In genomic region chr2:234450431-234451095, GRCh38 we compare ENCODE assay signal across 2 cellular contexts.
TF ChIP-seq lines count a peak whose summit lies in the region.

No MANE protein-coding gene starts in this region.

TF ChIP-seq in WTC11, 78 proteins besides CTCF, POLR2A, EP300 and RAD21 (continued from another document):
- TF ChIP-seq, protein P1, sequence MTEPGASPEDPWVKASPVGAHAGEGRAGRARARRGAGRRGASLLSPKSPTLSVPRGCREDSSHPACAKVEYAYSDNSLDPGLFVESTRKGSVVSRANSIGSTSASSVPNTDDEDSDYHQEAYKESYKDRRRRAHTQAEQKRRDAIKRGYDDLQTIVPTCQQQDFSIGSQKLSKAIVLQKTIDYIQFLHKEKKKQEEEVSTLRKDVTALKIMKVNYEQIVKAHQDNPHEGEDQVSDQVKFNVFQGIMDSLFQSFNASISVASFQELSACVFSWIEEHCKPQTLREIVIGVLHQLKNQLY (CRISPR knock-in tag; IDR thresholded peaks at IDR 0.05), result no peak
- TF ChIP-seq, protein P2, sequence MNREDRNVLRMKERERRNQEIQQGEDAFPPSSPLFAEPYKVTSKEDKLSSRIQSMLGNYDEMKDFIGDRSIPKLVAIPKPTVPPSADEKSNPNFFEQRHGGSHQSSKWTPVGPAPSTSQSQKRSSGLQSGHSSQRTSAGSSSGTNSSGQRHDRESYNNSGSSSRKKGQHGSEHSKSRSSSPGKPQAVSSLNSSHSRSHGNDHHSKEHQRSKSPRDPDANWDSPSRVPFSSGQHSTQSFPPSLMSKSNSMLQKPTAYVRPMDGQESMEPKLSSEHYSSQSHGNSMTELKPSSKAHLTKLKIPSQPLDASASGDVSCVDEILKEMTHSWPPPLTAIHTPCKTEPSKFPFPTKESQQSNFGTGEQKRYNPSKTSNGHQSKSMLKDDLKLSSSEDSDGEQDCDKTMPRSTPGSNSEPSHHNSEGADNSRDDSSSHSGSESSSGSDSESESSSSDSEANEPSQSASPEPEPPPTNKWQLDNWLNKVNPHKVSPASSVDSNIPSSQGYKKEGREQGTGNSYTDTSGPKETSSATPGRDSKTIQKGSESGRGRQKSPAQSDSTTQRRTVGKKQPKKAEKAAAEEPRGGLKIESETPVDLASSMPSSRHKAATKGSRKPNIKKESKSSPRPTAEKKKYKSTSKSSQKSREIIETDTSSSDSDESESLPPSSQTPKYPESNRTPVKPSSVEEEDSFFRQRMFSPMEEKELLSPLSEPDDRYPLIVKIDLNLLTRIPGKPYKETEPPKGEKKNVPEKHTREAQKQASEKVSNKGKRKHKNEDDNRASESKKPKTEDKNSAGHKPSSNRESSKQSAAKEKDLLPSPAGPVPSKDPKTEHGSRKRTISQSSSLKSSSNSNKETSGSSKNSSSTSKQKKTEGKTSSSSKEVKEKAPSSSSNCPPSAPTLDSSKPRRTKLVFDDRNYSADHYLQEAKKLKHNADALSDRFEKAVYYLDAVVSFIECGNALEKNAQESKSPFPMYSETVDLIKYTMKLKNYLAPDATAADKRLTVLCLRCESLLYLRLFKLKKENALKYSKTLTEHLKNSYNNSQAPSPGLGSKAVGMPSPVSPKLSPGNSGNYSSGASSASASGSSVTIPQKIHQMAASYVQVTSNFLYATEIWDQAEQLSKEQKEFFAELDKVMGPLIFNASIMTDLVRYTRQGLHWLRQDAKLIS (CRISPR knock-in tag; IDR thresholded peaks at IDR 0.05; ENCODE audit: borderline replicate concordance), result no peak
- TF ChIP-seq, protein P3, sequence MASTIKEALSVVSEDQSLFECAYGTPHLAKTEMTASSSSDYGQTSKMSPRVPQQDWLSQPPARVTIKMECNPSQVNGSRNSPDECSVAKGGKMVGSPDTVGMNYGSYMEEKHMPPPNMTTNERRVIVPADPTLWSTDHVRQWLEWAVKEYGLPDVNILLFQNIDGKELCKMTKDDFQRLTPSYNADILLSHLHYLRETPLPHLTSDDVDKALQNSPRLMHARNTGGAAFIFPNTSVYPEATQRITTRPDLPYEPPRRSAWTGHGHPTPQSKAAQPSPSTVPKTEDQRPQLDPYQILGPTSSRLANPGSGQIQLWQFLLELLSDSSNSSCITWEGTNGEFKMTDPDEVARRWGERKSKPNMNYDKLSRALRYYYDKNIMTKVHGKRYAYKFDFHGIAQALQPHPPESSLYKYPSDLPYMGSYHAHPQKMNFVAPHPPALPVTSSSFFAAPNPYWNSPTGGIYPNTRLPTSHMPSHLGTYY (CRISPR knock-in tag; IDR thresholded peaks at IDR 0.05), result no peak
- TF ChIP-seq NFE2L1 (CRISPR knock-in tag; IDR thresholded peaks at IDR 0.05) (no peak), TEAD4 (CRISPR knock-in tag; IDR thresholded peaks at IDR 0.05) (no peak), ZNF263 (CRISPR knock-in tag; IDR thresholded peaks at IDR 0.05; ENCODE audit: low read depth) (no peak), EMX1 (CRISPR knock-in tag; IDR thresholded peaks at IDR 0.05) (no peak)

TF ChIP-seq in H1, 55 proteins besides CTCF, POLR2A, EP300 and RAD21:
- TF ChIP-seq CHD7 (IDR thresholded peaks at IDR 0.05; ENCODE audit: insufficient replicate concordance, low read length) (no peak), CTBP2 (IDR thresholded peaks at IDR 0.05; ENCODE audit: borderline replicate concordance, insufficient read depth, insufficient read length, low read length) (no peak), GTF2F1 (IDR thresholded peaks at IDR 0.05; ENCODE audit: borderline replicate concordance, low read depth, low read length) (no peak), EGR1 (IDR thresholded peaks at IDR 0.05; ENCODE audit: borderline replicate concordance, low read depth, low read length) (no peak), BCL11A (IDR thresholded peaks at IDR 0.05; ENCODE audit: low read depth in 2 of 2, low read length in 2 of 2) (no peak), PHF8 (conservative IDR thresholded peaks at IDR 0.05; ENCODE audit: low read depth, low read length) (no peak), SRF (IDR thresholded peaks at IDR 0.05; ENCODE audit: low read depth, low read length) (no peak), SIRT6 (IDR thresholded peaks at IDR 0.05; ENCODE audit: low read length) (no peak)
- TF ChIP-seq, protein P4, sequence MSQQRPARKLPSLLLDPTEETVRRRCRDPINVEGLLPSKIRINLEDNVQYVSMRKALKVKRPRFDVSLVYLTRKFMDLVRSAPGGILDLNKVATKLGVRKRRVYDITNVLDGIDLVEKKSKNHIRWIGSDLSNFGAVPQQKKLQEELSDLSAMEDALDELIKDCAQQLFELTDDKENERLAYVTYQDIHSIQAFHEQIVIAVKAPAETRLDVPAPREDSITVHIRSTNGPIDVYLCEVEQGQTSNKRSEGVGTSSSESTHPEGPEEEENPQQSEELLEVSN (IDR thresholded peaks at IDR 0.05), result no peak
